ENCODE assay signal across 11 cellular contexts in genomic region chr16:48576927-48577326, GRCh38. TPM values are rescaled to one million over a fixed set of nuclear protein-coding genes. Genes with fewer than 3 reads are reported as not detected.
A peak's percentile ranks its signal among the peaks of the same experiment; 100 is the strongest.
DNase-seq lines count a peak whose midpoint lies in the region; ATAC-seq, FAIRE-seq and TF ChIP-seq lines count a peak whose summit lies in the region.
"Had no signal": no experiment of that assay in that cellular context is flagged by ENCODE, and none has a peak within 500 bp of the region (broad histone marks: within the 10 kb centered on the region; RNA-seq: fewer than 3 reads in every experiment).

No MANE protein-coding gene starts in this region.

- TF ChIP-seq POLR2A in HepG2 (IDR thresholded peaks at IDR 0.05; ENCODE audit: insufficient read depth in 1 of 2, low read depth in 2 of 2, low read length in 2 of 2), result no peak

- CTCF ChIA-PET in CD8-positive, alpha-beta T cell (lab: Charles Lee), result interaction anchor here (2.1 kb wide), 1 partner anchor 53 kb away, joined by 7 read pairs; no protein-coding TSS in a partner anchor
- CTCF ChIA-PET in HepG2 (lab: Yijun Ruan, JAX; ENCODE audit: low intra/inter-chr PET ratio, low total read pairs), result no interaction called here

- no peak overlapping the region for H3K4me3 ChIP-seq in CD8-positive, alpha-beta T cell (ENCODE audit: low read depth, low read length)
- H3K4me3 ChIP-seq in HepG2 (replicated peaks in 1 of 3; ENCODE audit: insufficient read depth in 1 of 3, low read depth in 2 of 3, low read length in 3 of 3), result no peak overlapping the region
- H3K4me3 ChIP-seq in colonic mucosa, result no peak overlapping the region

- H3K79me2 ChIP-seq in HepG2 (ENCODE audit: insufficient read depth, low read length), result peaks cover 100% of the 10 kb centered on the region

- peaks cover 63% of the 10 kb centered on the region for H4K20me1 ChIP-seq in HepG2 (ENCODE audit: insufficient read depth, low read length)

- H3K36me3 Mint-ChIP-seq in CD8-positive, alpha-beta T cell, result peaks cover 32% of the 10 kb centered on the region
- H3K36me3 Mint-ChIP-seq in activated T-helper 1 cell treated with anti-CD3 and anti-CD28 coated beads, Interleukin-12 subunit alpha, Interleukin-12 subunit beta, Interleukin-2, Interleukin-4 antibody, amounts not matched to agents 30 ng/mL and 10 ng/mL and 1 ng/mL, durations not matched to agents 14 hours and 24 hours and 36 hours (ENCODE audit: low read depth), result peaks cover 45% of the 10 kb centered on the region

- no peaks in the 10 kb centered on the region for H3K9me3 ChIP-seq in CD8-positive, alpha-beta T cell (ENCODE audit: low read length)
- H3K9me3 ChIP-seq in HepG2 (ENCODE audit: low read length) (peaks cover 18% of the 10 kb centered on the region), colonic mucosa (no peaks in the 10 kb centered on the region)

- H3K4me3 Mint-ChIP-seq in CD8-positive, alpha-beta T cell, result no peak overlapping the region
- H3K4me3 Mint-ChIP-seq in activated T-helper 1 cell treated with anti-CD3 and anti-CD28 coated beads, Interleukin-12 subunit alpha, Interleukin-12 subunit beta, Interleukin-2, Interleukin-4 antibody, amounts not matched to agents 30 ng/mL and 10 ng/mL and 1 ng/mL, durations not matched to agents 14 hours and 24 hours and 36 hours, result peak overlapping the region; percentile 38
- H3K4me3 Mint-ChIP-seq: mesothelial cell of epicardium had no signal

- in situ Hi-C loops in KBM-7 (cut with MboI; ENCODE audit: low pct_unique_long_range_greater_than_20kb, low sequenced_read_pairs), result no loop called here
- in situ Hi-C loops in HepG2 (cut with HindIII; ENCODE audit: extremely low pct_ligation_motif_present, low pct_unique_long_range_greater_than_20kb), result no loop called here

- no peak for TF ChIP-seq EP300 in HepG2 (IDR thresholded peaks at IDR 0.05; ENCODE audit: low read depth in 2 of 2, low read length in 2 of 2)
- no peak for TF ChIP-seq EP300 in HepG2 (CRISPR knock-in tag; IDR thresholded peaks at IDR 0.05; ENCODE audit: borderline replicate concordance)

- peaks cover 34% of the 10 kb centered on the region for H3K4me1 ChIP-seq in CD8-positive, alpha-beta T cell (ENCODE audit: insufficient read depth, low read length)
- peaks cover 16% of the 10 kb centered on the region for H3K4me1 ChIP-seq in HepG2 (ENCODE audit: insufficient read depth, low read length)
- no peaks in the 10 kb centered on the region for H3K4me1 ChIP-seq in colonic mucosa

- no peak for ATAC-seq in CD8-positive, alpha-beta T cell
- ATAC-seq in HepG2, result peak; percentile 49; the same call in 1 of the 3 replicates

- no peak for FAIRE-seq in HepG2 (lab: Jason Lieb, UNC)

- H3K4me2 ChIP-seq in HepG2 (ENCODE audit: low read depth, low read length), result no peak overlapping the region

- no peak for TF ChIP-seq CTCF in CD8-positive, alpha-beta T cell (IDR thresholded peaks at IDR 0.05)
- TF ChIP-seq CTCF in HepG2 (CRISPR knock-in tag; IDR thresholded peaks at IDR 0.05) (no peak), colonic mucosa (IDR thresholded peaks at IDR 0.05) (no peak)

- BruUV-seq in HepG2 (replicated peaks; lab: Mats Ljungman, UMichigan), result no TSS peak

- no peaks in the 10 kb centered on the region for H3K27me3 ChIP-seq in CD8-positive, alpha-beta T cell (ENCODE audit: insufficient read depth, low read length)
- no peaks in the 10 kb centered on the region for H3K27me3 ChIP-seq in HepG2 (ENCODE audit: control insufficient read depth in 1 of 2, insufficient read depth in 2 of 2, low read length in 2 of 2)
- H3K27me3 ChIP-seq in colonic mucosa, result no peaks in the 10 kb centered on the region

- no peak for DNase-seq in CD8-positive, alpha-beta T cell
- DNase-seq in KBM-7 (peak; percentile 19), HepG2 (ENCODE audit: low spot score) (peak; percentile 48), NCI-H82 treated with DMSO at 0.1 percent for 48 hours (lab: John Stamatoyannopoulos, UW; ENCODE audit: unreplicated experiment) (no peak), colonic mucosa (no peak), KG1 (lab: John Stamatoyannopoulos, UW) (no peak), putamen (ENCODE audit: low spot score) (no peak)
- DNase-seq in activated T-helper 1 cell treated with anti-CD3 and anti-CD28 coated beads, Interleukin-12 subunit alpha, Interleukin-12 subunit beta, Interleukin-2, Interleukin-4 antibody, amounts not matched to agents 30 ng/mL and 10 ng/mL and 1 ng/mL, durations not matched to agents 14 hours and 24 hours and 36 hours (ENCODE audit: low spot score), result no peak
- DNase-seq: anterior cingulate cortex, DMS79 had no signal

- peaks cover 68% of the 10 kb centered on the region for H3K4me1 Mint-ChIP-seq in CD8-positive, alpha-beta T cell (ENCODE audit: low read depth)
- H3K4me1 Mint-ChIP-seq in activated T-helper 1 cell treated with anti-CD3 and anti-CD28 coated beads, Interleukin-12 subunit alpha, Interleukin-12 subunit beta, Interleukin-2, Interleukin-4 antibody, amounts not matched to agents 30 ng/mL and 10 ng/mL and 1 ng/mL, durations not matched to agents 14 hours and 24 hours and 36 hours (ENCODE audit: low read depth), result peaks cover 68% of the 10 kb centered on the region

- no peaks in the 10 kb centered on the region for H3K27me3 Mint-ChIP-seq in CD8-positive, alpha-beta T cell (ENCODE audit: low read depth)
- no peaks in the 10 kb centered on the region for H3K27me3 Mint-ChIP-seq in activated T-helper 1 cell treated with anti-CD3 and anti-CD28 coated beads, Interleukin-12 subunit alpha, Interleukin-12 subunit beta, Interleukin-2, Interleukin-4 antibody, amounts not matched to agents 30 ng/mL and 10 ng/mL and 1 ng/mL, durations not matched to agents 14 hours and 24 hours and 36 hours (ENCODE audit: insufficient read depth)

- TF ChIP-seq RAD21 in HepG2 (CRISPR knock-in tag; IDR thresholded peaks at IDR 0.05), result no peak

- intact Hi-C loops in CD8-positive, alpha-beta T cell (cut with DNase I, micrococcal nuclease), result no loop called here
- intact Hi-C loops in activated T-helper 1 cell treated with anti-CD3 and anti-CD28 coated beads, Interleukin-12 subunit alpha, Interleukin-12 subunit beta, Interleukin-2, Interleukin-4 antibody, amounts not matched to agents 30 ng/mL and 10 ng/mL and 1 ng/mL, durations not matched to agents 14 hours and 24 hours and 36 hours (cut with micrococcal nuclease), result loop anchor here (1.0 to 2.0 kb wide), 4 partner anchors 11 to 31 kb away; no protein-coding TSS in a partner anchor
- intact Hi-C loops in HepG2 (cut with micrococcal nuclease; ENCODE audit: unreplicated experiment) (no loop called here), colonic mucosa (cut with DNase I) (no loop called here)

- no peak overlapping the region for H3K9ac ChIP-seq in HepG2 (ENCODE audit: insufficient read depth, low read depth, low read length)
- H3K9ac ChIP-seq in colonic mucosa (ENCODE audit: low read depth in 2 of 2, low read length in 2 of 2), result no peak overlapping the region

- H3K36me3 ChIP-seq in CD8-positive, alpha-beta T cell (ENCODE audit: insufficient read depth, low read length), result no peaks in the 10 kb centered on the region
- H3K36me3 ChIP-seq in HepG2 (replicated peaks in 1 of 2; ENCODE audit: control insufficient read depth in 1 of 2, insufficient read depth in 2 of 2, low read length in 2 of 2) (no peaks in the 10 kb centered on the region; a peak in 2 of 5 replicates), colonic mucosa (no peaks in the 10 kb centered on the region)

- peak overlapping the region; percentile 7 for H3K27ac Mint-ChIP-seq in CD8-positive, alpha-beta T cell
- H3K27ac Mint-ChIP-seq in activated T-helper 1 cell treated with anti-CD3 and anti-CD28 coated beads, Interleukin-12 subunit alpha, Interleukin-12 subunit beta, Interleukin-2, Interleukin-4 antibody, amounts not matched to agents 30 ng/mL and 10 ng/mL and 1 ng/mL, durations not matched to agents 14 hours and 24 hours and 36 hours, result peak overlapping the region; percentile 84
- H3K27ac Mint-ChIP-seq: mesothelial cell of epicardium had no signal

- POLR2A ChIA-PET in CD8-positive, alpha-beta T cell (lab: Charles Lee), result interaction anchor here (1.1 kb wide), 1 partner anchor 14 kb away, joined by 4 read pairs; no protein-coding TSS in a partner anchor
- POLR2A ChIA-PET in HepG2 (lab: Yijun Ruan, JAX), result no interaction called here

- H2AFZ ChIP-seq in HepG2 (ENCODE audit: low read length), result no peak overlapping the region

- H3K9me3 Mint-ChIP-seq in CD8-positive, alpha-beta T cell, result peaks cover 22% of the 10 kb centered on the region
- H3K9me3 Mint-ChIP-seq in activated T-helper 1 cell treated with anti-CD3 and anti-CD28 coated beads, Interleukin-12 subunit alpha, Interleukin-12 subunit beta, Interleukin-2, Interleukin-4 antibody, amounts not matched to agents 30 ng/mL and 10 ng/mL and 1 ng/mL, durations not matched to agents 14 hours and 24 hours and 36 hours, result peaks cover 28% of the 10 kb centered on the region

- no peak overlapping the region for H3K27ac ChIP-seq in CD8-positive, alpha-beta T cell (ENCODE audit: low read depth, low read length)
- H3K27ac ChIP-seq in HepG2 (ENCODE audit: extremely low read length, insufficient read depth, low read length) (no peak overlapping the region), colonic mucosa (no peak overlapping the region)

RNA-seq across cellular contexts. Expression of gene N4BP1, which starts 33.1 kb away (rescaled TPM):
- total RNA-seq in CD8-positive, alpha-beta T cell, result 100 to 1,000 TPM; 153 to 156 TPM
- total RNA-seq in activated T-helper 1 cell treated with anti-CD3 and anti-CD28 coated beads, Interleukin-12 subunit alpha, Interleukin-12 subunit beta, Interleukin-2, Interleukin-4 antibody, amounts not matched to agents 30 ng/mL and 10 ng/mL and 1 ng/mL, durations not matched to agents 14 hours and 24 hours and 36 hours, result 54.3 and 55.8 TPM in 2 replicates
- total RNA-seq in HepG2 (2016; rRNA removed; fragmentation: Illumina TruSeq; extraction: Trizol) (43.9 and 46.5 TPM in 2 replicates), colonic mucosa (10 to 100 TPM; 27.1 to 40.7 TPM)
- 30.7 and 33.0 TPM in 2 replicates for total RNA-seq in HepG2 (2016; cell fraction: cytosol; rRNA removed; fragmentation: Illumina TruSeq; extraction: Trizol; ENCODE audit: low read depth)
- 41.9 and 43.3 TPM in 2 replicates for total RNA-seq in HepG2 (2016; cell fraction: insoluble cytoplasmic fraction; rRNA removed; fragmentation: Illumina TruSeq; extraction: Trizol)
- 52.7 and 60.8 TPM in 2 replicates for total RNA-seq in HepG2 (2016; cell fraction: membrane; rRNA removed; fragmentation: Illumina TruSeq; extraction: Trizol)
- 39.0 and 46.1 TPM in 2 replicates for total RNA-seq in HepG2 (2016; cell fraction: nucleus; rRNA removed; fragmentation: Illumina TruSeq; extraction: Trizol)
- 19.5 and 21.4 TPM in 2 replicates for polyA plus RNA-seq in HepG2 (2011; rRNA removed)
- polyA plus RNA-seq in HepG2 (2011; cell fraction: cytosol; rRNA removed), result 9.8 and 10.1 TPM in 2 replicates
- polyA plus RNA-seq in HepG2 (2011; cell fraction: nucleus; rRNA removed), result 21.8 and 26.8 TPM in 2 replicates
- polyA plus RNA-seq in HepG2 (2012), result 20.4 and 24.7 TPM in 2 replicates
- 2.5 and 3.4 TPM in 2 replicates for polyA plus RNA-seq in HepG2 (2016; cell fraction: cytosol; fragmentation: Illumina TruSeq; extraction: Trizol; ENCODE audit: low read depth)
- polyA plus RNA-seq in HepG2 (2016; cell fraction: insoluble cytoplasmic fraction; fragmentation: Illumina TruSeq; extraction: Trizol; ENCODE audit: low read depth), result 37.7 and 43.0 TPM in 2 replicates
- 8.9 and 11.1 TPM in 2 replicates for polyA plus RNA-seq in HepG2 (2016; cell fraction: membrane; fragmentation: Illumina TruSeq; extraction: Trizol; ENCODE audit: low read depth)
- polyA plus RNA-seq in HepG2 (2016; cell fraction: nucleus; fragmentation: Illumina TruSeq; extraction: Trizol; ENCODE audit: insufficient read depth, low read depth), result 44.5 and 49.0 TPM in 2 replicates
- 5.4 and 18.1 TPM in 2 replicates for polyA minus RNA-seq in HepG2 (2011; rRNA and poly(A)+ RNA removed; ENCODE audit: low replicate concordance)
- polyA minus RNA-seq in HepG2 (2011; cell fraction: cytosol; rRNA and poly(A)+ RNA removed), result 24.2 and 26.0 TPM in 2 replicates
- polyA minus RNA-seq in HepG2 (2011; cell fraction: nucleus; rRNA and poly(A)+ RNA removed), result 43.1 and 53.5 TPM in 2 replicates

Comparison
In these comparisons a context has a peak if more than half of its experiments do, and no peak if none do; other contexts are left out.
1. DNase-seq: peak in KBM-7 (single experiment) and HepG2 (single experiment); none in CD8-positive, alpha-beta T cell (0 of 7), activated T-helper 1 cell treated with anti-CD3 and anti-CD28 coated beads, Interleukin-12 subunit alpha, Interleukin-12 subunit beta, Interleukin-2, Interleukin-4 antibody, amounts not matched to agents 30 ng/mL and 10 ng/mL and 1 ng/mL, durations not matched to agents 14 hours and 24 hours and 36 hours (single experiment), NCI-H82 treated with DMSO at 0.1 percent for 48 hours (single experiment), colonic mucosa (single experiment), KG1 (single experiment) and putamen (single experiment).